8 cellular contexts compared by ENCODE assay signal in the genomic region with DNA sequence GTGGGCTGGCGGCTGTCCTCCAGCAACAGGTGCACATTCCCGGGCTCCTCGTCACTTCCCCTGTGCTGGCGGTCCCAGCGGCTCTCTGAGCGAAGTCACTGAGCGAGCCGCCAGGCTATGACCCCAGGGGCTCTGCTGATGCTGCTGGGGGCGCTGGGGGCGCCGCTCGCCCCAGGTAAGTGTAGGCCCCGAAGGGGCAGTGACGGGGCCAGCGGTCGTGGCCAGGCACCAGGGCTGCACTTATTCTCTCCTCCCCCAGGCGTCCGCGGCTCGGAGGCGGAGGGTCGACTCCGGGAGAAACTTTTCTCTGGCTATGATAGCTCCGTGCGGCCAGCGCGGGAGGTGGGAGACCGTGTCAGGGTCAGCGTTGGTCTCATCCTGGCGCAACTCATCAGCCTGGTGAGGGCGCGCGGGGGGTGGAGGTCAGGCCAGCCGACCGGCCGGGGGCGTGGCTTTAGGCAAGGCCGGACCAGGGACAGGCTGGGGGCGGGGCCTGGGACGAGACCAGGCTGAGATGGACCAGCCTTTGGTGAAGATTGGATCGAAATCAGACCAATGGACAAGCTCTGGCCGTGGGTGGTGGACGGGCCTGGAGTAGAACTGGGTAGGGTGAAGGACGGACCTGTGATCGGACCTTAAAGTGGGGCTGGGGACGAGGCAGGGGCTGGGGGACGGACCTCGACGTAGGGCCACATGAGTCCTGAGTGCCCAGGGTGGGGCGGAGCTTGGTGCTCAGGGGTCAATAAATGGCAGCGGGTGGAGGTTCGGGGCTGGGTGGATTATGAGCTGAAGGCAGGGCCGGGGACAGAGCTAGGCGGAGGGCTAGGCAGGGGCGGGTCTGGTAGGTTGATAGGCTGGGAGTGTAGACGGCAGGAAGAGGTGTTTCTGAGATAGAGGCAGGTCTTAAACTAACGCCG. TPM values are rescaled to one million over a fixed set of nuclear protein-coding genes. Genes with fewer than 3 reads are reported as not detected.
DNase-seq lines count a peak whose midpoint lies in the region; TF ChIP-seq lines count a peak whose summit lies in the region.

A gene with protein sequence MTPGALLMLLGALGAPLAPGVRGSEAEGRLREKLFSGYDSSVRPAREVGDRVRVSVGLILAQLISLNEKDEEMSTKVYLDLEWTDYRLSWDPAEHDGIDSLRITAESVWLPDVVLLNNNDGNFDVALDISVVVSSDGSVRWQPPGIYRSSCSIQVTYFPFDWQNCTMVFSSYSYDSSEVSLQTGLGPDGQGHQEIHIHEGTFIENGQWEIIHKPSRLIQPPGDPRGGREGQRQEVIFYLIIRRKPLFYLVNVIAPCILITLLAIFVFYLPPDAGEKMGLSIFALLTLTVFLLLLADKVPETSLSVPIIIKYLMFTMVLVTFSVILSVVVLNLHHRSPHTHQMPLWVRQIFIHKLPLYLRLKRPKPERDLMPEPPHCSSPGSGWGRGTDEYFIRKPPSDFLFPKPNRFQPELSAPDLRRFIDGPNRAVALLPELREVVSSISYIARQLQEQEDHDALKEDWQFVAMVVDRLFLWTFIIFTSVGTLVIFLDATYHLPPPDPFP (plus strand): TSS at position 51 of the 917 bp plus-strand sequence. CDS start 67 bp downstream, at position 118.

- H3K36me3 Mint-ChIP-seq in MCF 10A (ENCODE audit: insufficient read depth, unreplicated experiment) = peaks cover 4% of the 10 kb centered on the region

- peaks cover 2% of the 10 kb centered on the region for H3K36me3 ChIP-seq in iPS-15b (ENCODE audit: control insufficient read depth, insufficient read depth, low read length)

- peaks cover 11% of the 10 kb centered on the region for H3K4me1 Mint-ChIP-seq in MCF 10A (ENCODE audit: insufficient read depth, unreplicated experiment)

- POLR2A ChIA-PET in RWPE1 (lab: Yijun Ruan, JAX; ENCODE audit: low non-redundant PET) = interaction anchor here (0.7 kb wide), 1 partner anchor 17 kb away, joined by 3 read pairs; no protein-coding TSS in a partner anchor
- POLR2A ChIA-PET in MCF 10A (lab: Yijun Ruan, JAX) = interaction anchor here (0.9 to 5.7 kb wide), 10 partner anchors 7 to 167 kb away, joined by 4 to 58 read pairs (median 10); partner anchors contain the start of genes MPDU1, POLR2A, TMEM102 and ZBTB4

- TF ChIP-seq CTCF in RWPE1 (conservative IDR thresholded peaks at IDR 0.05; ENCODE audit: low read depth) = no peak
- TF ChIP-seq CTCF in MCF 10A (IDR thresholded peaks at IDR 0.05; ENCODE audit: unreplicated experiment) = no peak
- peak; percentile 4 for TF ChIP-seq CTCF in retinal pigment epithelial cell (conservative IDR thresholded peaks at IDR 0.05; ENCODE audit: low read depth, low read length)

- H3K9ac ChIP-seq in iPS-15b (ENCODE audit: low read depth, low read length) = no peak within 1 kb of the TSS

- H3K4me3 ChIP-seq in iPS-15b (ENCODE audit: low read depth, low read length) (peak within 1 kb of the TSS; percentile 58), retinal pigment epithelial cell (ENCODE audit: low read length) (peak within 1 kb of the TSS; percentile 57)

- H3K4me1 ChIP-seq in iPS-15b (ENCODE audit: control insufficient read depth, insufficient read depth, low read length) = peaks cover 12% of the 10 kb centered on the region

- H3K27ac Mint-ChIP-seq in MCF 10A (ENCODE audit: low read depth, unreplicated experiment) = peak within 1 kb of the TSS; percentile 90

- DNase-seq in stimulated activated CD4-positive, alpha-beta T cell treated with anti-CD3 and anti-CD28 coated beads, Interleukin-1b, Interleukin-23, amount 100 ng/mL, for 48 hours = peak; percentile 23
- no peak for DNase-seq in stimulated activated CD4-positive, alpha-beta T cell treated with anti-CD3 and anti-CD28 coated beads, Interleukin-4, amount 100 ng/mL, for 1 hour
- DNase-seq in RWPE1 (ENCODE audit: low spot score) (no peak), MCF 10A (ENCODE audit: unreplicated experiment) (no peak), retinal pigment epithelial cell (ENCODE audit: low read depth) (no peak), NCI-H2107 treated with DMSO at 0.1 percent for 48 hours (lab: John Stamatoyannopoulos, UW; ENCODE audit: unreplicated experiment) (no peak), mesenteric fat pad (ENCODE audit: low spot score) (no peak)

- CTCF ChIA-PET in RWPE1 (lab: Yijun Ruan, JAX) (interaction anchor here (0.6 to 0.7 kb wide), 2 partner anchors 30 to 49 kb away, joined by 3 read pairs; no protein-coding TSS in a partner anchor), MCF 10A (lab: Yijun Ruan, JAX) (interaction anchor here (0.5 to 2.8 kb wide), 7 partner anchors 8 to 1873 kb away, joined by 3 to 16 read pairs (median 3); no protein-coding TSS in a partner anchor)

- H3K9me3 Mint-ChIP-seq in MCF 10A (ENCODE audit: unreplicated experiment) = no peaks in the 10 kb centered on the region

- no TSS peak for BruUV-seq in MCF 10A (replicated peaks; lab: Mats Ljungman, UMichigan)

- no peaks in the 10 kb centered on the region for H3K27me3 Mint-ChIP-seq in MCF 10A (ENCODE audit: insufficient read depth, unreplicated experiment)

- intact Hi-C loops in MCF 10A (cut with micrococcal nuclease) = no loop called here

- H3K9me3 ChIP-seq in iPS-15b (ENCODE audit: control insufficient read depth, insufficient read depth, low read length) = no peaks in the 10 kb centered on the region

- peak within 1 kb of the TSS; percentile 31 for H3K4me3 Mint-ChIP-seq in MCF 10A (ENCODE audit: unreplicated experiment)

- H3K27me3 ChIP-seq in iPS-15b (ENCODE audit: control insufficient read depth, insufficient read depth, low read length) = peaks cover 26% of the 10 kb centered on the region

- peak within 1 kb of the TSS; percentile 84 for H3K27ac ChIP-seq in RWPE1

RNA-seq across cellular contexts. Expression of the gene that starts here (rescaled TPM):
- total RNA-seq in MCF 10A (2022) = 3.3 and 7.8 TPM in 2 replicates
- total RNA-seq in mesenteric fat pad = 6.8 TPM
